ENCODE assay signal across 1 cellular context in the genomic region with DNA sequence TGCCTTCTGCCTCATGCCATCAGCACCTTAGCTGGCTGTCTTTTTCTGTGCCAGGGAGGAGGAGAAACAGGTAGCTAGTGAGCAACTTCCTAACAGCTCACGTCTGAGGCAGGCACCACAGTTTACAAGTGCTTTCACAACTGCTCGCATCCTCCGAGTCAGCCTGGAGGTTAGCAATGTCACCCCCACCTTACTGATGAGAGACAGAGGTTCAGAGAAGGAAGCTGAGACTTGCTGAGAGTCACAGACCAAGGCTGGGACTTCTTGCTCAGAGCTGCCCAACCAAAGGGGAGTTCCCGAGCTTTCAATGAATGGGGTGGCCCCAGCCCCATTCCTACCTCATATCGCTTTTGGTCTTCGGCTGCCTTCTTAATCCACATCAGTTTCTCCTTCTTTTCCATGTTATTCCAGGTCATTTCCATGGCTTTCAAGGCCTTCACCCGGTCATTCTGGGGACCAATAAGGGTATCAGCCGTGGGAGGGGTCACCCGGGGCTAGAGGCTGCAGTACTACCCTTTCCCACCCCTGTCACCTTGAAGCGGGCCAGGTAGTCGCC.
TF ChIP-seq lines count a peak whose summit lies in the region.

No MANE protein-coding gene starts in this region.

TF ChIP-seq in HepG2, 621 proteins besides CTCF, POLR2A, EP300 and RAD21:
- TF ChIP-seq XRCC5 (optimal IDR thresholded peaks at IDR 0.05; ENCODE audit: low read length): no peak
- TF ChIP-seq ZNF234 (CRISPR knock-in tag; conservative IDR thresholded peaks at IDR 0.05): no peak
- TF ChIP-seq, protein P1, sequence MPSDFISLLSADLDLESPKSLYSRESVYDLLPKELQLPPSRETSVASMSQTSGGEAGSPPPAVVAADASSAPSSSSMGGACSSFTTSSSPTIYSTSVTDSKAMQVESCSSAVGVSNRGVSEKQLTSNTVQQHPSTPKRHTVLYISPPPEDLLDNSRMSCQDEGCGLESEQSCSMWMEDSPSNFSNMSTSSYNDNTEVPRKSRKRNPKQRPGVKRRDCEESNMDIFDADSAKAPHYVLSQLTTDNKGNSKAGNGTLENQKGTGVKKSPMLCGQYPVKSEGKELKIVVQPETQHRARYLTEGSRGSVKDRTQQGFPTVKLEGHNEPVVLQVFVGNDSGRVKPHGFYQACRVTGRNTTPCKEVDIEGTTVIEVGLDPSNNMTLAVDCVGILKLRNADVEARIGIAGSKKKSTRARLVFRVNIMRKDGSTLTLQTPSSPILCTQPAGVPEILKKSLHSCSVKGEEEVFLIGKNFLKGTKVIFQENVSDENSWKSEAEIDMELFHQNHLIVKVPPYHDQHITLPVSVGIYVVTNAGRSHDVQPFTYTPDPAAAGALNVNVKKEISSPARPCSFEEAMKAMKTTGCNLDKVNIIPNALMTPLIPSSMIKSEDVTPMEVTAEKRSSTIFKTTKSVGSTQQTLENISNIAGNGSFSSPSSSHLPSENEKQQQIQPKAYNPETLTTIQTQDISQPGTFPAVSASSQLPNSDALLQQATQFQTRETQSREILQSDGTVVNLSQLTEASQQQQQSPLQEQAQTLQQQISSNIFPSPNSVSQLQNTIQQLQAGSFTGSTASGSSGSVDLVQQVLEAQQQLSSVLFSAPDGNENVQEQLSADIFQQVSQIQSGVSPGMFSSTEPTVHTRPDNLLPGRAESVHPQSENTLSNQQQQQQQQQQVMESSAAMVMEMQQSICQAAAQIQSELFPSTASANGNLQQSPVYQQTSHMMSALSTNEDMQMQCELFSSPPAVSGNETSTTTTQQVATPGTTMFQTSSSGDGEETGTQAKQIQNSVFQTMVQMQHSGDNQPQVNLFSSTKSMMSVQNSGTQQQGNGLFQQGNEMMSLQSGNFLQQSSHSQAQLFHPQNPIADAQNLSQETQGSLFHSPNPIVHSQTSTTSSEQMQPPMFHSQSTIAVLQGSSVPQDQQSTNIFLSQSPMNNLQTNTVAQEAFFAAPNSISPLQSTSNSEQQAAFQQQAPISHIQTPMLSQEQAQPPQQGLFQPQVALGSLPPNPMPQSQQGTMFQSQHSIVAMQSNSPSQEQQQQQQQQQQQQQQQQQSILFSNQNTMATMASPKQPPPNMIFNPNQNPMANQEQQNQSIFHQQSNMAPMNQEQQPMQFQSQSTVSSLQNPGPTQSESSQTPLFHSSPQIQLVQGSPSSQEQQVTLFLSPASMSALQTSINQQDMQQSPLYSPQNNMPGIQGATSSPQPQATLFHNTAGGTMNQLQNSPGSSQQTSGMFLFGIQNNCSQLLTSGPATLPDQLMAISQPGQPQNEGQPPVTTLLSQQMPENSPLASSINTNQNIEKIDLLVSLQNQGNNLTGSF (CRISPR knock-in tag; IDR thresholded peaks at IDR 0.05): no peak
- TF ChIP-seq HMG20A (CRISPR knock-in tag; IDR thresholded peaks at IDR 0.05; ENCODE audit: borderline replicate concordance): no peak
- TF ChIP-seq, protein P2, sequence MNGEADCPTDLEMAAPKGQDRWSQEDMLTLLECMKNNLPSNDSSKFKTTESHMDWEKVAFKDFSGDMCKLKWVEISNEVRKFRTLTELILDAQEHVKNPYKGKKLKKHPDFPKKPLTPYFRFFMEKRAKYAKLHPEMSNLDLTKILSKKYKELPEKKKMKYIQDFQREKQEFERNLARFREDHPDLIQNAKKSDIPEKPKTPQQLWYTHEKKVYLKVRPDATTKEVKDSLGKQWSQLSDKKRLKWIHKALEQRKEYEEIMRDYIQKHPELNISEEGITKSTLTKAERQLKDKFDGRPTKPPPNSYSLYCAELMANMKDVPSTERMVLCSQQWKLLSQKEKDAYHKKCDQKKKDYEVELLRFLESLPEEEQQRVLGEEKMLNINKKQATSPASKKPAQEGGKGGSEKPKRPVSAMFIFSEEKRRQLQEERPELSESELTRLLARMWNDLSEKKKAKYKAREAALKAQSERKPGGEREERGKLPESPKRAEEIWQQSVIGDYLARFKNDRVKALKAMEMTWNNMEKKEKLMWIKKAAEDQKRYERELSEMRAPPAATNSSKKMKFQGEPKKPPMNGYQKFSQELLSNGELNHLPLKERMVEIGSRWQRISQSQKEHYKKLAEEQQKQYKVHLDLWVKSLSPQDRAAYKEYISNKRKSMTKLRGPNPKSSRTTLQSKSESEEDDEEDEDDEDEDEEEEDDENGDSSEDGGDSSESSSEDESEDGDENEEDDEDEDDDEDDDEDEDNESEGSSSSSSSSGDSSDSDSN (CRISPR knock-in tag; IDR thresholded peaks at IDR 0.05): 0 out of 2 replicates have a peak, but pooled peaks have one; percentile 21
- TF ChIP-seq RBM22 (optimal IDR thresholded peaks at IDR 0.05; ENCODE audit: low read length): peak; percentile 15
- no peak for TF ChIP-seq NONO (IDR thresholded peaks at IDR 0.05)
- TF ChIP-seq NONO (CRISPR knock-in tag; conservative IDR thresholded peaks at IDR 0.05): no peak
- no peak for TF ChIP-seq ZNF329 (CRISPR knock-in tag; IDR thresholded peaks at IDR 0.05; ENCODE audit: low read depth)
- no peak for TF ChIP-seq ERF (CRISPR knock-in tag; IDR thresholded peaks at IDR 0.05)
